In genomic region chr12:92378682-92379479, GRCh38 we compare ENCODE assay signal across 24 cellular contexts.
A peak's percentile ranks its signal among the peaks of the same experiment; 100 is the strongest.
DNase-seq lines count a peak whose midpoint lies in the region; ATAC-seq lines count a peak whose summit lies in the region.
"Had no signal": no experiment of that assay in that cellular context is flagged by ENCODE, and none has a peak within 500 bp of the region (broad histone marks: within the 10 kb centered on the region; RNA-seq: fewer than 3 reads in every experiment).

No MANE protein-coding gene starts in this region.

- peaks cover 36% of the 10 kb centered on the region for H3K4me1 Mint-ChIP-seq in stimulated activated naive CD8-positive, alpha-beta T cell treated with anti-CD3 and anti-CD28 coated beads, Interleukin-15, amount 100 ng/mL, for 72 hours

- no peak for DNase-seq in activated CD4-positive, CD25-positive, alpha-beta regulatory T cell (lab: John Stamatoyannopoulos, UW)
- DNase-seq in stimulated activated naive CD8-positive, alpha-beta T cell treated with anti-CD3 and anti-CD28 coated beads, Interleukin-15, amount 100 ng/mL, for 72 hours, result no peak
- DNase-seq in stimulated activated naive CD8-positive, alpha-beta T cell treated with anti-CD3 and anti-CD28 coated beads, Interleukin-15, Interleukin-2, amounts not matched to agents 100 U/mL and 50 U/mL, for 24 hours, result no peak
- no peak for DNase-seq in activated naive CD4-positive, alpha-beta T cell treated with anti-CD3 and anti-CD28 coated beads, Interleukin-2, amount 50 U/mL, for 72 hours (ENCODE audit: low spot score in 2 of 2)
- DNase-seq in NCI-H1694 (lab: John Stamatoyannopoulos, UW), result no peak
- DNase-seq: activated CD4-positive, CD25-positive, alpha-beta regulatory T cell treated with anti-CD3 and anti-CD28 coated beads, Interleukin-2, amount 50 U/mL, for 72 hours; adrenal gland; AML-193; Calu3; cortex of kidney; EL; heart left ventricle; left lung; midbrain; NCI-H1105; NCI-H2081 treated with DMSO at 0.1 percent for 48 hours; NCI-H524; psoas muscle had no signal

- peaks cover 0 to 7% of the 10 kb centered on the region in 2 donors for H3K9me3 Mint-ChIP-seq in stimulated activated naive CD8-positive, alpha-beta T cell treated with anti-CD3 and anti-CD28 coated beads, Interleukin-15, amount 100 ng/mL, for 72 hours
- H3K9me3 Mint-ChIP-seq in activated naive CD4-positive, alpha-beta T cell treated with anti-CD3 and anti-CD28 coated beads, Interleukin-2, amount 50 U/mL, for 72 hours, result peaks cover 4 to 13% of the 10 kb centered on the region in 2 donors
- H3K9me3 Mint-ChIP-seq: type B pancreatic cell had no signal

- H3K27ac Mint-ChIP-seq in stimulated activated naive CD8-positive, alpha-beta T cell treated with anti-CD3 and anti-CD28 coated beads, Interleukin-15, amount 100 ng/mL, for 72 hours, result no peak overlapping the region
- peak overlapping the region in 1 of 2 donors; percentile 37 for H3K27ac Mint-ChIP-seq in activated naive CD4-positive, alpha-beta T cell treated with anti-CD3 and anti-CD28 coated beads, Interleukin-2, amount 50 U/mL, for 72 hours
- H3K27ac Mint-ChIP-seq: stimulated activated naive CD8-positive, alpha-beta T cell treated with anti-CD3 and anti-CD28 coated beads, Interleukin-15, Interleukin-2, amounts not matched to agents 100 ng/mL and 50 ng/mL, for 24 hours; type B pancreatic cell had no signal

- no peaks in the 10 kb centered on the region for H3K27me3 Mint-ChIP-seq in stimulated activated naive CD8-positive, alpha-beta T cell treated with anti-CD3 and anti-CD28 coated beads, Interleukin-15, amount 100 ng/mL, for 72 hours
- H3K27me3 Mint-ChIP-seq: stimulated activated naive CD8-positive, alpha-beta T cell treated with anti-CD3 and anti-CD28 coated beads, Interleukin-15, Interleukin-2, amounts not matched to agents 100 ng/mL and 50 ng/mL, for 24 hours; type B pancreatic cell had no signal

- peaks cover 0 to 9% of the 10 kb centered on the region in 2 donors for H3K36me3 Mint-ChIP-seq in activated naive CD4-positive, alpha-beta T cell treated with anti-CD3 and anti-CD28 coated beads, Interleukin-2, amount 50 U/mL, for 72 hours
- H3K36me3 Mint-ChIP-seq: type B pancreatic cell had no signal

- peak overlapping the region in 1 of 2 donors; percentile 21 for H3K4me3 Mint-ChIP-seq in stimulated activated naive CD8-positive, alpha-beta T cell treated with anti-CD3 and anti-CD28 coated beads, Interleukin-15, amount 100 ng/mL, for 72 hours
- H3K4me3 Mint-ChIP-seq: stimulated activated naive CD8-positive, alpha-beta T cell treated with anti-CD3 and anti-CD28 coated beads, Interleukin-15, Interleukin-2, amounts not matched to agents 100 ng/mL and 50 ng/mL, for 24 hours; type B pancreatic cell had no signal

- peak; percentile 64 to 73 for ATAC-seq in activated CD4-positive, CD25-positive, alpha-beta regulatory T cell treated with anti-CD3 and anti-CD28 coated beads, Interleukin-2, amount 50 U/mL, for 24 hours
- ATAC-seq in stimulated activated naive CD8-positive, alpha-beta T cell treated with anti-CD3 and anti-CD28 coated beads, Interleukin-15, amount 100 ng/mL, for 72 hours, result peak; percentile 56
- no peak for ATAC-seq in stimulated activated naive CD8-positive, alpha-beta T cell treated with anti-CD3 and anti-CD28 coated beads, Interleukin-15, Interleukin-2, amounts not matched to agents 100 U/mL and 50 U/mL, for 24 hours
- peak; percentile 67 to 84 for ATAC-seq in activated naive CD4-positive, alpha-beta T cell treated with anti-CD3 and anti-CD28 coated beads, Interleukin-2, amount 50 U/mL, for 72 hours
- ATAC-seq in HG03521 (IDR thresholded peaks at IDR 0.05; ENCODE audit: unreplicated experiment) (no peak), HG02798 (IDR thresholded peaks at IDR 0.05; ENCODE audit: poor library complexity, unreplicated experiment) (no peak)
- ATAC-seq: HCT116, left lung, psoas muscle had no signal

Comparison
In these comparisons a context has a peak if more than half of its experiments do, and no peak if none do; other contexts are left out.
1. ATAC-seq: peak in activated CD4-positive, CD25-positive, alpha-beta regulatory T cell treated with anti-CD3 and anti-CD28 coated beads, Interleukin-2, amount 50 U/mL, for 24 hours (2 of 2), stimulated activated naive CD8-positive, alpha-beta T cell treated with anti-CD3 and anti-CD28 coated beads, Interleukin-15, amount 100 ng/mL, for 72 hours (single experiment) and activated naive CD4-positive, alpha-beta T cell treated with anti-CD3 and anti-CD28 coated beads, Interleukin-2, amount 50 U/mL, for 72 hours (2 of 2); none in stimulated activated naive CD8-positive, alpha-beta T cell treated with anti-CD3 and anti-CD28 coated beads, Interleukin-15, Interleukin-2, amounts not matched to agents 100 U/mL and 50 U/mL, for 24 hours (single experiment), HG03521 (single experiment) and HG02798 (single experiment).